31 cellular contexts compared by ENCODE assay signal in genomic region chr5:178553517-178553916, GRCh38. TPM values are rescaled to one million over a fixed set of nuclear protein-coding genes. Genes with fewer than 3 reads are reported as not detected.
"Had no signal": no experiment of that assay in that cellular context is flagged by ENCODE, and none has a peak within 500 bp of the region (broad histone marks: within the 10 kb centered on the region; RNA-seq: fewer than 3 reads in every experiment).

No MANE protein-coding gene starts in this region.

- H3K27ac ChIP-seq: adrenal gland, body of pancreas, cardiac muscle cell, coronary artery, lower lobe of right lung, thoracic aorta, uterus, WERI-Rb-1 had no signal

- H3K27ac Mint-ChIP-seq: activated naive CD4-positive, alpha-beta T cell treated with anti-CD3 and anti-CD28 coated beads for 36 hours; activated naive CD8-positive, alpha-beta T cell treated with anti-CD3 and anti-CD28 coated beads for 36 hours; activated T-helper 1 cell treated with anti-CD3 and anti-CD28 coated beads, Interleukin-12 subunit alpha, Interleukin-12 subunit beta, Interleukin-2, Interleukin-4 antibody, amounts not matched to agents 30 ng/mL and 10 ng/mL and 1 ng/mL, durations not matched to agents 14 hours and 24 hours and 36 hours; effector memory CD8-positive, alpha-beta T cell; immature natural killer cell; naive thymus-derived CD4-positive, alpha-beta T cell; T-helper 1 cell treated with Interleukin-12 subunit alpha and Interleukin-12 subunit beta and Interleukin-4 antibody, amounts not matched to agents 30 μg/mL and 1 μg/mL, for 36 hours; type B pancreatic cell had no signal

- H3K9me3 Mint-ChIP-seq: activated naive CD4-positive, alpha-beta T cell treated with anti-CD3 and anti-CD28 coated beads for 36 hours; activated naive CD8-positive, alpha-beta T cell treated with anti-CD3 and anti-CD28 coated beads for 36 hours; activated T-helper 1 cell treated with anti-CD3 and anti-CD28 coated beads, Interleukin-12 subunit alpha, Interleukin-12 subunit beta, Interleukin-2, Interleukin-4 antibody, amounts not matched to agents 30 ng/mL and 10 ng/mL and 1 ng/mL, durations not matched to agents 14 hours and 24 hours and 36 hours; effector memory CD8-positive, alpha-beta T cell; immature natural killer cell; naive thymus-derived CD4-positive, alpha-beta T cell; T-helper 1 cell treated with Interleukin-12 subunit alpha and Interleukin-12 subunit beta and Interleukin-4 antibody, amounts not matched to agents 30 μg/mL and 1 μg/mL, for 36 hours; type B pancreatic cell had no signal

- H3K4me1 ChIP-seq: adrenal gland, body of pancreas, lower lobe of right lung, uterus had no signal

- H3K27me3 ChIP-seq: adrenal gland, body of pancreas, cardiac muscle cell, dorsolateral prefrontal cortex, uterus had no signal

- FAIRE-seq: endothelial cell of umbilical vein had no signal

- H3K4me1 Mint-ChIP-seq: activated naive CD8-positive, alpha-beta T cell treated with anti-CD3 and anti-CD28 coated beads for 36 hours; naive thymus-derived CD4-positive, alpha-beta T cell had no signal

- H3K4me3 Mint-ChIP-seq: activated naive CD4-positive, alpha-beta T cell treated with anti-CD3 and anti-CD28 coated beads for 36 hours; activated naive CD8-positive, alpha-beta T cell treated with anti-CD3 and anti-CD28 coated beads for 36 hours; activated T-helper 1 cell treated with anti-CD3 and anti-CD28 coated beads, Interleukin-12 subunit alpha, Interleukin-12 subunit beta, Interleukin-2, Interleukin-4 antibody, amounts not matched to agents 30 ng/mL and 10 ng/mL and 1 ng/mL, durations not matched to agents 14 hours and 24 hours and 36 hours; effector memory CD8-positive, alpha-beta T cell; immature natural killer cell; naive thymus-derived CD4-positive, alpha-beta T cell; T-helper 1 cell treated with Interleukin-12 subunit alpha and Interleukin-12 subunit beta and Interleukin-4 antibody, amounts not matched to agents 30 μg/mL and 1 μg/mL, for 36 hours; type B pancreatic cell had no signal

- DNase-seq: activated CD4-positive, alpha-beta T cell treated with anti-CD3 and anti-CD28 coated beads for 48 hours; activated CD4-positive, alpha-beta T cell treated with anti-CD3 and anti-CD28 coated beads, Interleukin-2, amount 50 U/mL, for 48 hours; activated CD8-positive, alpha-beta memory T cell treated with anti-CD3 and anti-CD28 coated beads for 24 hours; activated effector memory CD4-positive, alpha-beta T cell treated with anti-CD3 and anti-CD28 coated beads, Interleukin-2, amount 50 U/mL, for 16 hours; activated naive CD4-positive, alpha-beta T cell treated with anti-CD3 and anti-CD28 coated beads for 36 hours; activated naive CD8-positive, alpha-beta T cell treated with anti-CD3 and anti-CD28 coated beads for 36 hours; adrenal gland; body of pancreas; effector memory CD8-positive, alpha-beta T cell; foreskin fibroblast; hypothalamus; immature natural killer cell; kidney glomerular epithelial cell; lower lobe of right lung; naive thymus-derived CD4-positive, alpha-beta T cell; stimulated activated naive CD4-positive, alpha-beta T cell treated with Interleukin-2 at 50 U/mL for 16 hours; SW 1271; T-helper 9 cell; uterus had no signal

- H3K36me3 ChIP-seq: adrenal gland, cardiac muscle cell, lower lobe of right lung, thoracic aorta, uterus, WERI-Rb-1 had no signal

- H3K9me3 ChIP-seq: adrenal gland, body of pancreas, lower lobe of right lung, thoracic aorta, uterus had no signal

- H3K4me3 ChIP-seq: adrenal gland, body of pancreas, cardiac muscle cell, coronary artery, dorsolateral prefrontal cortex, lower lobe of right lung, thoracic aorta, uterus had no signal

- H3K36me3 Mint-ChIP-seq: activated naive CD8-positive, alpha-beta T cell treated with anti-CD3 and anti-CD28 coated beads for 36 hours; immature natural killer cell; naive thymus-derived CD4-positive, alpha-beta T cell; type B pancreatic cell had no signal

- ATAC-seq: activated CD4-positive, CD25-positive, alpha-beta regulatory T cell treated with anti-CD3 and anti-CD28 coated beads, Interleukin-2, amount 50 U/mL, for 24 hours; body of pancreas; effector memory CD8-positive, alpha-beta T cell; left lobe of liver; lower lobe of right lung; naive thymus-derived CD4-positive, alpha-beta T cell had no signal

RNA-seq across cellular contexts. Expression of gene COL23A1, which starts 36.7 kb away (rescaled TPM):
- total RNA-seq: activated T-helper 1 cell treated with anti-CD3 and anti-CD28 coated beads, Interleukin-12 subunit alpha, Interleukin-12 subunit beta, Interleukin-2, Interleukin-4 antibody, amounts not matched to agents 30 ng/mL and 10 ng/mL and 1 ng/mL, durations not matched to agents 14 hours and 24 hours and 36 hours; body of pancreas; endothelial cell of umbilical vein had no signal
- polyA plus RNA-seq: endothelial cell of umbilical vein; naive thymus-derived CD4-positive, alpha-beta T cell; neural cell had no signal
